Comparison of ENCODE assay signal across 8 cellular contexts in the genomic region with DNA sequence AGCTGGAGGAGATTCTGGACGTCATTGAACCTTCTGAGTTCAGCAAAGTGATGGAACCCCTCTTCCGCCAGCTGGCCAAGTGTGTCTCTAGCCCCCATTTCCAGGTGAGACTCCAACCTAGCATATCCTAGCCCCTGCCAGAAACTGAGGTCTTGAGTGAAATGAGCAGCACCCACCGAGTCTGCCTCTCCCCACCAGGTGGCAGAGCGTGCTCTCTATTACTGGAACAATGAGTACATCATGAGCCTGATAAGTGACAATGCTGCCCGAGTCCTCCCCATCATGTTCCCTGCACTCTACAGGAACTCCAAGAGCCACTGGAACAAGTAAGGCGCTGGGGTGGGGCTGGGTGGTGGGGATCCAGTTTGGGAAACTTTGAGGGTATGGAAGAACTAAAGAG. TPM values are rescaled to one million over a fixed set of nuclear protein-coding genes. Genes with fewer than 3 reads are reported as not detected.
DNase-seq lines count a peak whose midpoint lies in the region; TF ChIP-seq lines count a peak whose summit lies in the region.

No MANE protein-coding gene starts in this region.

- no peaks in the 10 kb centered on the region for H3K9me3 Mint-ChIP-seq in activated naive CD8-positive, alpha-beta T cell (ENCODE audit: low read depth)

- no peaks in the 10 kb centered on the region for H3K27me3 ChIP-seq in kidney epithelial cell (ENCODE audit: control insufficient read depth, insufficient read depth, low read length)

- H3K27me3 Mint-ChIP-seq in activated naive CD8-positive, alpha-beta T cell: no peaks in the 10 kb centered on the region

- peaks cover 5% of the 10 kb centered on the region for H3K36me3 ChIP-seq in kidney epithelial cell (ENCODE audit: control insufficient read depth, insufficient read depth, low read length)

- peak; percentile 53 for TF ChIP-seq CTCF in kidney epithelial cell (IDR thresholded peaks at IDR 0.05; ENCODE audit: insufficient read depth, low read length, poor library complexity, severe bottlenecking)

- peaks cover 27% of the 10 kb centered on the region for H3K4me1 Mint-ChIP-seq in activated naive CD8-positive, alpha-beta T cell (ENCODE audit: low read depth)

- DNase-seq in activated effector memory CD4-positive, alpha-beta T cell treated with anti-CD3 and anti-CD28 coated beads, Interleukin-2, amount 50 U/mL, for 16 hours: peak; percentile 74
- DNase-seq in activated effector memory CD4-positive, alpha-beta T cell treated with Interleukin-2 at 50 U/mL for 16 hours: no peak
- DNase-seq in NCI-H510A treated with DMSO at 0.1 percent for 48 hours (lab: John Stamatoyannopoulos, UW): peak; percentile 35
- no peak for DNase-seq in kidney epithelial cell (ENCODE audit: low read depth)
- no peak for DNase-seq in NCI-H524 treated with DMSO at 0.1 percent for 48 hours (lab: John Stamatoyannopoulos, UW)
- no peak for DNase-seq in NCI-H128 (lab: John Stamatoyannopoulos, UW; ENCODE audit: unreplicated experiment)
- DNase-seq in NCI-H1436 treated with DMSO at 0.1 percent for 48 hours (lab: John Stamatoyannopoulos, UW): no peak

- peaks cover 2% of the 10 kb centered on the region for H3K36me3 Mint-ChIP-seq in activated naive CD8-positive, alpha-beta T cell

- peak overlapping the region; percentile 22 for H3K27ac Mint-ChIP-seq in activated naive CD8-positive, alpha-beta T cell

- H3K4me3 Mint-ChIP-seq in activated naive CD8-positive, alpha-beta T cell: no peak overlapping the region

- H3K4me3 ChIP-seq in kidney epithelial cell (ENCODE audit: low read depth, low read length): no peak overlapping the region

RNA-seq across cellular contexts. Expression of a gene that starts 4.6 kb away (rescaled TPM):
- total RNA-seq in kidney epithelial cell: 54.2 and 65.2 TPM in 2 replicates

RNA-seq across cellular contexts. Expression of a gene that starts 4.9 kb away (rescaled TPM):
- total RNA-seq in kidney epithelial cell: 67.4 and 70.3 TPM in 2 replicates

RNA-seq across cellular contexts. Expression of a gene that starts 12.3 kb away (rescaled TPM):
- 125 and 126 TPM in 2 replicates for total RNA-seq in kidney epithelial cell

RNA-seq across cellular contexts. Expression of a gene that starts 24.8 kb away (rescaled TPM):
- 33.4 and 66.2 TPM in 2 replicates for total RNA-seq in kidney epithelial cell

RNA-seq across cellular contexts. Expression of a gene that starts 30.1 kb away (rescaled TPM):
- total RNA-seq in kidney epithelial cell: 40.7 and 45.0 TPM in 2 replicates

Comparison
In these comparisons a context has a peak if more than half of its experiments do, and no peak if none do; other contexts are left out.
1. DNase-seq: peak in activated effector memory CD4-positive, alpha-beta T cell treated with anti-CD3 and anti-CD28 coated beads, Interleukin-2, amount 50 U/mL, for 16 hours (single experiment) and NCI-H510A treated with DMSO at 0.1 percent for 48 hours (single experiment); none in activated effector memory CD4-positive, alpha-beta T cell treated with Interleukin-2 at 50 U/mL for 16 hours (single experiment), kidney epithelial cell (single experiment), NCI-H524 treated with DMSO at 0.1 percent for 48 hours (single experiment), NCI-H128 (single experiment) and NCI-H1436 treated with DMSO at 0.1 percent for 48 hours (single experiment).